In the genomic region with DNA sequence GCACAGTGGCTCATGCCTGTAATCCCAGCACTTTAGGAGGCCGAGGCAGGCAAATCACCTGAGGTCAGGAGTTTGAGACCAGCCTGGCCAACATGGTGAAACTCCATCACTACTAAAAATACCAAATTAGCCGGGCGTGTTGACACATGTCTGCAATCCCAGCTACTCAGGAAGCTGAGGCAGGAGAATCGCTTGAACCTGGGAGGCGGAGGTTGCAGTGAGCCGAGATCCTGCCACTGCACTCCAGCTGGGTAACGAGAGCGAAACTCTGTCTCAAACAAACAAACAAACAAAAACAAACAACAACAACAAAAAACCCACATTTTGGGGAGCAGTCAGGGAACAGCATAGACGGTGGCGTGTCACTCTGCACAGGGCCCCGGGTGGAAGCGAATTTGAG, we compare ENCODE assay signal across 1 cellular context. TPM values are rescaled to one million over a fixed set of nuclear protein-coding genes. Genes with fewer than 3 reads are reported as not detected.
"Had no signal": no experiment of that assay in that cellular context is flagged by ENCODE, and none has a peak within 500 bp of the region (broad histone marks: within the 10 kb centered on the region; RNA-seq: fewer than 3 reads in every experiment).

No MANE protein-coding gene starts in this region.

RNA-seq across cellular contexts. Expression of a gene that starts 12.8 kb away (rescaled TPM):
- total RNA-seq: activated CD4-positive, alpha-beta memory T cell treated with anti-CD3 and anti-CD28 coated beads for 36 hours had no signal
